In genomic region chr19:11949201-11949600, GRCh38 we compare ENCODE assay signal across 16 cellular contexts. TPM values are rescaled to one million over a fixed set of nuclear protein-coding genes. Genes with fewer than 3 reads are reported as not detected.
DNase-seq lines count a peak whose midpoint lies in the region; ATAC-seq and TF ChIP-seq lines count a peak whose summit lies in the region.
"Had no signal": no experiment of that assay in that cellular context is flagged by ENCODE, and none has a peak within 500 bp of the region (broad histone marks: within the 10 kb centered on the region; RNA-seq: fewer than 3 reads in every experiment).

No MANE protein-coding gene starts in this region.

- no peak for TF ChIP-seq EP300 in SK-N-SH (IDR thresholded peaks at IDR 0.05; ENCODE audit: borderline replicate concordance in 1 of 2, low read depth in 1 of 2, low read length in 1 of 2)
- TF ChIP-seq EP300 in tibial nerve (IDR thresholded peaks at IDR 0.05): no peak

- no peak overlapping the region for H3K4me3 Mint-ChIP-seq in T-helper 2 cell treated with Interferon-gamma antibody and Interleukin-4, amounts not matched to agents 5 μg/mL and 100 μg/mL, for 36 hours
- H3K4me3 Mint-ChIP-seq in activated T-cell treated with anti-CD3 and anti-CD28 coated beads, Interleukin-2, amount 50 U/mL, for 4 hours: no peak overlapping the region
- H3K4me3 Mint-ChIP-seq: B cell had no signal

- H2AFZ ChIP-seq in GM23248 (no peak overlapping the region), SK-N-SH (ENCODE audit: low read depth) (no peak overlapping the region)

- H3K9me3 ChIP-seq in BLaER1 (peaks cover 100% of the 10 kb centered on the region), GM23248 (ENCODE audit: low read depth) (peaks cover 16% of the 10 kb centered on the region), iPS-20b (ENCODE audit: insufficient read depth, low read depth, low read length) (peaks cover 100% of the 10 kb centered on the region), SK-N-SH (peaks cover 39% of the 10 kb centered on the region), tibial nerve (peaks cover 11 to 100% (median 56%) of the 10 kb centered on the region in 4 donors), gastrocnemius medialis (peaks cover 21 to 89% (median 53%) of the 10 kb centered on the region in 3 donors)

- H4K20me1 ChIP-seq in BLaER1: no peaks in the 10 kb centered on the region
- no peaks in the 10 kb centered on the region for H4K20me1 ChIP-seq in GM23248 (ENCODE audit: insufficient read depth)
- H4K20me1 ChIP-seq in SK-N-SH (ENCODE audit: insufficient read depth): no peaks in the 10 kb centered on the region

- no peaks in the 10 kb centered on the region for H3K27me3 Mint-ChIP-seq in T-helper 2 cell treated with Interferon-gamma antibody and Interleukin-4, amounts not matched to agents 5 μg/mL and 100 μg/mL, for 36 hours (ENCODE audit: low read depth)
- H3K27me3 Mint-ChIP-seq in activated T-cell treated with anti-CD3 and anti-CD28 coated beads, Interleukin-2, amount 50 U/mL, for 4 hours (ENCODE audit: low read depth): no peaks in the 10 kb centered on the region
- H3K27me3 Mint-ChIP-seq: B cell had no signal

- H3K27ac ChIP-seq in BLaER1: no peak overlapping the region
- H3K27ac ChIP-seq in GM23248: no peak overlapping the region
- no peak overlapping the region for H3K27ac ChIP-seq in iPS-20b (ENCODE audit: low read length)
- no peak overlapping the region for H3K27ac ChIP-seq in SK-N-SH (ENCODE audit: low read depth in 2 of 2, low read length in 1 of 2)
- H3K27ac ChIP-seq in tibial nerve: no peak overlapping the region
- no peak overlapping the region for H3K27ac ChIP-seq in gastrocnemius medialis
- H3K27ac ChIP-seq: neutrophil, vagina had no signal

- TF ChIP-seq CTCF in SK-N-SH (IDR thresholded peaks at IDR 0.05): no peak
- TF ChIP-seq CTCF in tibial nerve (IDR thresholded peaks at IDR 0.05): no peak
- no peak for TF ChIP-seq CTCF in gastrocnemius medialis (IDR thresholded peaks at IDR 0.05 in 4 of 5, conservative IDR thresholded peaks at IDR 0.05 in 1 of 5)

- H3K4me3 ChIP-seq in BLaER1 (peak overlapping the region; percentile 55), GM23248 (no peak overlapping the region), iPS-20b (ENCODE audit: low read length) (peak overlapping the region; percentile 8; the same call in 1 of the 2 replicates), SK-N-SH (ENCODE audit: low read depth in 2 of 2, low read length in 1 of 2) (no peak overlapping the region; a peak in 1 of 4 replicates), tibial nerve (no peak overlapping the region), gastrocnemius medialis (peak overlapping the region in 1 of 4 donors; percentile 12)
- H3K4me3 ChIP-seq: vagina had no signal

- no peak for ATAC-seq in activated T-cell treated with anti-CD3 and anti-CD28 coated beads, Interleukin-2, amount 50 U/mL, for 4 hours
- ATAC-seq in gastrocnemius medialis: no peak

- TF ChIP-seq RAD21 in SK-N-SH (IDR thresholded peaks at IDR 0.05; ENCODE audit: low read length): no peak

- DNase-seq in GM23248 (peak; percentile 15), SK-N-SH (no peak), tibial nerve (ENCODE audit: low spot score in 2 of 2) (no peak), gastrocnemius medialis (no peak)
- no peak for DNase-seq in T-helper 2 cell treated with Interferon-gamma antibody and Interleukin-4, amounts not matched to agents 5 μg/mL and 100 μg/mL, for 36 hours (ENCODE audit: low spot score)
- DNase-seq in activated T-cell treated with anti-CD3 and anti-CD28 coated beads, Interleukin-2, amount 50 U/mL, for 4 hours: no peak
- DNase-seq: activated CD8-positive, alpha-beta memory T cell treated with anti-CD3 and anti-CD28 coated beads, Interleukin-2, amount 50 U/mL, for 4 hours; cerebellar nuclear complex; HCEC 1CT; NCI-H187; SW 1271 had no signal

- POLR2A ChIA-PET in SK-N-SH (lab: Yijun Ruan, JAX): no interaction called here

- CTCF ChIA-PET in SK-N-SH (lab: Yijun Ruan, JAX): no interaction called here

- no peaks in the 10 kb centered on the region; the same call in 1 of the 2 replicates for H3K27me3 ChIP-seq in BLaER1
- no peaks in the 10 kb centered on the region for H3K27me3 ChIP-seq in GM23248 (replicated peaks; ENCODE audit: insufficient read depth)
- H3K27me3 ChIP-seq in iPS-20b (ENCODE audit: insufficient read depth, low read length): no peaks in the 10 kb centered on the region
- H3K27me3 ChIP-seq in SK-N-SH (ENCODE audit: insufficient read depth): no peaks in the 10 kb centered on the region
- H3K27me3 ChIP-seq in tibial nerve: no peaks in the 10 kb centered on the region
- H3K27me3 ChIP-seq in gastrocnemius medialis: peaks cover 0 to 5% (median 0%) of the 10 kb centered on the region in 3 donors
- H3K27me3 ChIP-seq: neutrophil, vagina had no signal

- intact Hi-C loops in gastrocnemius medialis (cut with DNase I; ENCODE audit: low total_unique reads): no loop called here

- H3K4me1 ChIP-seq in BLaER1: no peaks in the 10 kb centered on the region
- H3K4me1 ChIP-seq in GM23248 (ENCODE audit: insufficient read depth): no peaks in the 10 kb centered on the region
- no peaks in the 10 kb centered on the region for H3K4me1 ChIP-seq in iPS-20b (ENCODE audit: insufficient read depth, low read length)
- H3K4me1 ChIP-seq in SK-N-SH (ENCODE audit: control insufficient read depth in 1 of 2, insufficient read depth in 2 of 2, low read depth in 1 of 2, low read length in 1 of 2): no peaks in the 10 kb centered on the region
- no peaks in the 10 kb centered on the region for H3K4me1 ChIP-seq in tibial nerve
- no peaks in the 10 kb centered on the region for H3K4me1 ChIP-seq in gastrocnemius medialis
- H3K4me1 ChIP-seq: vagina had no signal

- peaks cover 23% of the 10 kb centered on the region for H3F3A ChIP-seq in GM23248 (ENCODE audit: insufficient read depth)
- H3F3A ChIP-seq in SK-N-SH (replicated peaks; ENCODE audit: insufficient read depth): peaks cover 13% of the 10 kb centered on the region

- in situ Hi-C loops in GM23248 (cut with MboI) (no loop called here), gastrocnemius medialis (cut with MboI; ENCODE audit: low sequenced_read_pairs in 4 of 4) (no loop called here)

- peaks cover 84% of the 10 kb centered on the region for H3K36me3 Mint-ChIP-seq in T-helper 2 cell treated with Interferon-gamma antibody and Interleukin-4, amounts not matched to agents 5 μg/mL and 100 μg/mL, for 36 hours (ENCODE audit: low read depth)
- H3K36me3 Mint-ChIP-seq in activated T-cell treated with anti-CD3 and anti-CD28 coated beads, Interleukin-2, amount 50 U/mL, for 4 hours (ENCODE audit: insufficient read depth): peaks cover 75% of the 10 kb centered on the region

- peaks cover 89% of the 10 kb centered on the region for H3K9me3 Mint-ChIP-seq in T-helper 2 cell treated with Interferon-gamma antibody and Interleukin-4, amounts not matched to agents 5 μg/mL and 100 μg/mL, for 36 hours
- H3K9me3 Mint-ChIP-seq in activated T-cell treated with anti-CD3 and anti-CD28 coated beads, Interleukin-2, amount 50 U/mL, for 4 hours: peaks cover 52% of the 10 kb centered on the region

- no peak overlapping the region for H3K4me2 ChIP-seq in BLaER1
- no peak overlapping the region for H3K4me2 ChIP-seq in GM23248 (ENCODE audit: unreplicated experiment)
- H3K4me2 ChIP-seq in SK-N-SH: no peak overlapping the region

- H3K4me1 Mint-ChIP-seq in T-helper 2 cell treated with Interferon-gamma antibody and Interleukin-4, amounts not matched to agents 5 μg/mL and 100 μg/mL, for 36 hours (ENCODE audit: low read depth): no peaks in the 10 kb centered on the region
- H3K4me1 Mint-ChIP-seq in activated T-cell treated with anti-CD3 and anti-CD28 coated beads, Interleukin-2, amount 50 U/mL, for 4 hours (ENCODE audit: low read depth): no peaks in the 10 kb centered on the region
- H3K4me1 Mint-ChIP-seq: B cell had no signal

- H3K9ac ChIP-seq in BLaER1: no peak overlapping the region
- no peak overlapping the region for H3K9ac ChIP-seq in GM23248
- H3K9ac ChIP-seq in iPS-20b (ENCODE audit: low read depth, low read length): no peak overlapping the region
- H3K9ac ChIP-seq in SK-N-SH: no peak overlapping the region

- H3K9me2 ChIP-seq in GM23248 (ENCODE audit: insufficient read depth) (no peaks in the 10 kb centered on the region), SK-N-SH (no peaks in the 10 kb centered on the region)

- peak overlapping the region; percentile 43 for H3K27ac Mint-ChIP-seq in T-helper 2 cell treated with Interferon-gamma antibody and Interleukin-4, amounts not matched to agents 5 μg/mL and 100 μg/mL, for 36 hours
- H3K27ac Mint-ChIP-seq: B cell had no signal

- 98 to 99% methylated on average over 4 of the region's 4 CpGs for WGBS in GM23248 (ENCODE audit: low coverage in 1 of 2, low lambda C conversion rate in 2 of 2, missing lambda C conversion rate in 2 of 2), 2 experiments
- WGBS in SK-N-SH (ENCODE audit: low lambda C conversion rate): 94% methylated on average over 4 of the region's 4 CpGs
- 97% methylated on average over 4 of the region's 4 CpGs for WGBS in tibial nerve, 2 donors

- peaks cover 99% of the 10 kb centered on the region for H3K36me3 ChIP-seq in BLaER1
- H3K36me3 ChIP-seq in GM23248 (ENCODE audit: low read depth): peaks cover 64% of the 10 kb centered on the region
- H3K36me3 ChIP-seq in iPS-20b (ENCODE audit: insufficient read depth, low read depth, low read length): peaks cover 58% of the 10 kb centered on the region
- H3K36me3 ChIP-seq in SK-N-SH (replicated peaks in 1 of 2; ENCODE audit: control insufficient read depth in 1 of 2, insufficient read depth in 2 of 2, low read length in 1 of 2): peaks cover 29 to 59% of the 10 kb centered on the region in 2 experiments
- H3K36me3 ChIP-seq in tibial nerve: peaks cover 16 to 93% (median 48%) of the 10 kb centered on the region in 3 donors
- H3K36me3 ChIP-seq in gastrocnemius medialis: peaks cover 34 to 84% of the 10 kb centered on the region in 2 donors

- H3K79me2 ChIP-seq in GM23248 (ENCODE audit: insufficient read depth) (peaks cover 22% of the 10 kb centered on the region), SK-N-SH (ENCODE audit: insufficient read depth) (no peaks in the 10 kb centered on the region)

- no peak for TF ChIP-seq POLR2A in tibial nerve (IDR thresholded peaks at IDR 0.05)
- TF ChIP-seq POLR2A in gastrocnemius medialis (IDR thresholded peaks at IDR 0.05): no peak

RNA-seq across cellular contexts. Expression of gene ZNF763, which starts 15.6 kb away (rescaled TPM):
- 0.63 and 1.8 TPM in 2 replicates for total RNA-seq in GM23248 (2014; rRNA removed; shearing (Covaris generic))
- polyA plus RNA-seq in GM23248 (2016; fragmentation: Nextera tagmentation; extraction: Ambion mirVana): 1.4 and 1.6 TPM in 2 replicates
- polyA plus RNA-seq in SK-N-SH (2012; rRNA removed): 0.55 and 0.72 TPM in 2 replicates
- polyA plus RNA-seq in SK-N-SH (2012; cell fraction: cytosol; rRNA removed): 0.72 and 0.86 TPM in 2 replicates
- 1.2 and 2.5 TPM in 2 replicates for polyA plus RNA-seq in SK-N-SH (2012; cell fraction: nucleus; rRNA removed)
- total RNA-seq in tibial nerve: 10 to 100 TPM in 2 of 4 donors, 1 to 10 TPM in 2; 8.2 to 19.0 (median 11.6) TPM
- under 1 TPM; 0.24 to 0.56 (median 0.27) TPM for total RNA-seq in activated T-cell treated with anti-CD3 and anti-CD28 coated beads, Interleukin-2, amount 50 U/mL, for 4 hours
- total RNA-seq in gastrocnemius medialis: under 1 TPM; 0.46 to 0.80 (median 0.54) TPM

RNA-seq across cellular contexts. Expression of gene ZNF700, which starts 24.3 kb away (rescaled TPM):
- 6.3 and 6.8 TPM in 2 replicates for total RNA-seq in GM23248 (2014; rRNA removed; shearing (Covaris generic))
- polyA plus RNA-seq in GM23248 (2016; fragmentation: Nextera tagmentation; extraction: Ambion mirVana) (3.2 TPM in 2 replicates), SK-N-SH (2012; rRNA removed) (3.5 and 4.4 TPM in 2 replicates)
- polyA plus RNA-seq in SK-N-SH (2012; cell fraction: cytosol; rRNA removed): 2.7 and 3.0 TPM in 2 replicates
- 17.6 and 24.2 TPM in 2 replicates for polyA plus RNA-seq in SK-N-SH (2012; cell fraction: nucleus; rRNA removed)
- total RNA-seq in tibial nerve (10 to 100 TPM; 14.9 to 18.6 (median 17.7) TPM), gastrocnemius medialis (1 to 10 TPM; 1.3 to 5.8 (median 4.0) TPM)
- total RNA-seq in activated T-cell treated with anti-CD3 and anti-CD28 coated beads, Interleukin-2, amount 50 U/mL, for 4 hours: 1 to 10 TPM; 6.3 to 6.4 (median 6.4) TPM

Comparison
In these comparisons a context has a peak if more than half of its experiments do, and no peak if none do; other contexts are left out.
1. H3K4me3 ChIP-seq: peak in BLaER1 (single experiment) and iPS-20b (single experiment); none in GM23248 (single experiment), SK-N-SH (0 of 2) and tibial nerve (0 of 4).